Comparison of ENCODE assay signal across 8 cellular contexts in genomic region chr5:107474724-107475489, GRCh38.
DNase-seq lines count a peak whose midpoint lies in the region; ATAC-seq and TF ChIP-seq lines count a peak whose summit lies in the region.

No MANE protein-coding gene starts in this region.

- TF ChIP-seq POLR2A in uterus (IDR thresholded peaks at IDR 0.05) = no peak

- H3K4me3 ChIP-seq in PC-9 = no peak overlapping the region; the same call in 1 of the 2 replicates
- H3K4me3 ChIP-seq in muscle layer of duodenum (ENCODE audit: low read depth in 1 of 2, low read length in 2 of 2) = no peak overlapping the region
- no peak overlapping the region for H3K4me3 ChIP-seq in tibial artery
- no peak overlapping the region for H3K4me3 ChIP-seq in uterus

- no peaks in the 10 kb centered on the region for H3K9me2 ChIP-seq in PC-9 (ENCODE audit: insufficient read depth)

- peak; percentile 68 for ATAC-seq in GM18867 (IDR thresholded peaks at IDR 0.05; ENCODE audit: unreplicated experiment)
- peak; percentile 50 for ATAC-seq in HG02678 (IDR thresholded peaks at IDR 0.05; ENCODE audit: unreplicated experiment)

- H3K27me3 ChIP-seq in PC-9 (ENCODE audit: insufficient read depth, low read depth) = no peaks in the 10 kb centered on the region
- no peaks in the 10 kb centered on the region for H3K27me3 ChIP-seq in muscle layer of duodenum (ENCODE audit: low read depth, low read length)
- no peaks in the 10 kb centered on the region for H3K27me3 ChIP-seq in tibial artery
- H3K27me3 ChIP-seq in uterus = no peaks in the 10 kb centered on the region

- intact Hi-C loops in PC-9 (cut with micrococcal nuclease; ENCODE audit: unreplicated experiment) = no loop called here
- intact Hi-C loops in tibial artery (cut with DNase I; ENCODE audit: low total_unique reads) = no loop called here
- intact Hi-C loops in uterus (cut with DNase I; ENCODE audit: low total_unique reads) = no loop called here

- peaks cover 81% of the 10 kb centered on the region for H3F3A ChIP-seq in PC-9 (ENCODE audit: insufficient read depth, low read depth)

- POLR2A ChIA-PET in PC-9 (lab: Charles Lee; ENCODE audit: unreplicated experiment) = no interaction called here

- H3K9me3 ChIP-seq in PC-9 (ENCODE audit: insufficient read depth, low read depth) (no peaks in the 10 kb centered on the region), muscle layer of duodenum (ENCODE audit: control insufficient read depth in 1 of 2, low read length in 2 of 2) (no peaks in the 10 kb centered on the region), tibial artery (no peaks in the 10 kb centered on the region), uterus (no peaks in the 10 kb centered on the region)

- peaks cover 90% of the 10 kb centered on the region for H3K79me2 ChIP-seq in PC-9 (ENCODE audit: low read depth)

- no TSS peak for BruUV-seq in PC-9 (replicated peaks; lab: Mats Ljungman, UMichigan)

- H3K4me1 ChIP-seq in PC-9 (replicated peaks; ENCODE audit: insufficient read depth) (peaks cover 96% of the 10 kb centered on the region), muscle layer of duodenum (ENCODE audit: control insufficient read depth in 1 of 2, insufficient read depth in 2 of 2, low read length in 2 of 2) (peaks cover 0 to 10% of the 10 kb centered on the region in 2 donors), tibial artery (peaks cover 0 to 4% (median 2%) of the 10 kb centered on the region in 4 donors), uterus (no peaks in the 10 kb centered on the region)

- CTCF ChIA-PET in PC-9 (lab: Charles Lee) = no interaction called here

- H4K20me1 ChIP-seq in PC-9 (ENCODE audit: insufficient read depth) = no peaks in the 10 kb centered on the region

- peak overlapping the region; percentile 90 for H3K27ac ChIP-seq in PC-9
- H3K27ac ChIP-seq in muscle layer of duodenum (ENCODE audit: low read length) = peak overlapping the region; percentile 52
- H3K27ac ChIP-seq in tibial artery = no peak overlapping the region
- no peak overlapping the region for H3K27ac ChIP-seq in uterus

- peak in 1 of 2 experiments; percentile 95 for DNase-seq in PC-9
- DNase-seq in activated gamma-delta T cell (lab: John Stamatoyannopoulos, UW) = no peak
- no peak for DNase-seq in tibial artery
- DNase-seq in epidermal melanocyte (ENCODE audit: insufficient read length, low spot score) = no peak
- no peak for DNase-seq in uterus

- TF ChIP-seq CTCF in PC-9 (conservative IDR thresholded peaks at IDR 0.05) = no peak
- no peak for TF ChIP-seq CTCF in tibial artery (IDR thresholded peaks at IDR 0.05)
- TF ChIP-seq CTCF in uterus (IDR thresholded peaks at IDR 0.05) = no peak

- H2AFZ ChIP-seq in PC-9 = no peak overlapping the region

- peak overlapping the region; percentile 47 for H3K4me2 ChIP-seq in PC-9

- no peaks in the 10 kb centered on the region for H3K36me3 ChIP-seq in PC-9 (ENCODE audit: low read depth)
- H3K36me3 ChIP-seq in muscle layer of duodenum (ENCODE audit: control insufficient read depth in 1 of 2, insufficient read depth in 2 of 2, low read length in 2 of 2) = no peaks in the 10 kb centered on the region
- H3K36me3 ChIP-seq in tibial artery = no peaks in the 10 kb centered on the region
- H3K36me3 ChIP-seq in uterus = no peaks in the 10 kb centered on the region

Comparison
In these comparisons a context has a peak if more than half of its experiments do, and no peak if none do; other contexts are left out.
1. H3K27ac ChIP-seq: peak in PC-9 (single experiment) and muscle layer of duodenum (single experiment); none in tibial artery (0 of 2) and uterus (0 of 2).